ENCODE assay signal across 11 cellular contexts in genomic region chr17:81889602-81890001, GRCh38. TPM values are rescaled to one million over a fixed set of nuclear protein-coding genes. Genes with fewer than 3 reads are reported as not detected.
DNase-seq lines count a peak whose midpoint lies in the region; ATAC-seq and TF ChIP-seq lines count a peak whose summit lies in the region.
"Had no signal": no experiment of that assay in that cellular context is flagged by ENCODE, and none has a peak within 500 bp of the region (broad histone marks: within the 10 kb centered on the region; RNA-seq: fewer than 3 reads in every experiment).

No MANE protein-coding gene starts in this region.

- no peaks in the 10 kb centered on the region for H3K9me3 Mint-ChIP-seq in activated T-helper 1 cell treated with anti-CD3 and anti-CD28 coated beads, Interleukin-12 subunit alpha, Interleukin-12 subunit beta, Interleukin-2, Interleukin-4 antibody, amounts not matched to agents 30 ng/mL and 10 ng/mL and 1 ng/mL, durations not matched to agents 14 hours and 24 hours and 36 hours
- H3K9me3 Mint-ChIP-seq: IgD-negative memory B cell had no signal

- peak overlapping the region; percentile 97 for H3K4me3 ChIP-seq in BLaER1
- no peak overlapping the region for H3K4me3 ChIP-seq in HEK293 (ENCODE audit: low read depth, low read length)
- H3K4me3 ChIP-seq in mesendoderm (ENCODE audit: low read length) = no peak overlapping the region
- no peak overlapping the region for H3K4me3 ChIP-seq in tibial artery

- no peak overlapping the region for H2AK5ac ChIP-seq in mesendoderm (ENCODE audit: low read length)

- no peak overlapping the region for H2BK120ac ChIP-seq in mesendoderm (ENCODE audit: low read depth, low read length)

- H2BK15ac ChIP-seq in mesendoderm (replicated peaks; ENCODE audit: low read depth) = no peak overlapping the region

- H3K4me3 Mint-ChIP-seq in activated T-helper 1 cell treated with anti-CD3 and anti-CD28 coated beads, Interleukin-12 subunit alpha, Interleukin-12 subunit beta, Interleukin-2, Interleukin-4 antibody, amounts not matched to agents 30 ng/mL and 10 ng/mL and 1 ng/mL, durations not matched to agents 14 hours and 24 hours and 36 hours = peak overlapping the region; percentile 92

- H4K5ac ChIP-seq in mesendoderm (ENCODE audit: low read length) = no peak overlapping the region

- H4K8ac ChIP-seq in mesendoderm (ENCODE audit: low read depth, low read length) = no peak overlapping the region

- POLR2A ChIA-PET in HEK293 (lab: Yijun Ruan, JAX) = interaction anchor here (1.4 to 1.6 kb wide), 2 partner anchors 56 to 206 kb away, joined by 3 read pairs; partner anchors contain the start of genes ARL16, HGS and MCRIP1

- H3K27me3 ChIP-seq in BLaER1 (no peaks in the 10 kb centered on the region), mesendoderm (ENCODE audit: insufficient read depth, low read length, poor library complexity) (no peaks in the 10 kb centered on the region), tibial artery (no peaks in the 10 kb centered on the region)

- H3K79me1 ChIP-seq in mesendoderm (ENCODE audit: low read length) = peaks cover 36% of the 10 kb centered on the region

- 0 out of 2 replicates have a peak overlapping the region, but pooled peaks have one; percentile 98 for H3K27ac ChIP-seq in BLaER1
- peak overlapping the region; percentile 96; the same call in 1 of the 2 replicates for H3K27ac ChIP-seq in HEK293 (ENCODE audit: extremely low read depth, low read depth, low read length)
- H3K27ac ChIP-seq in mesendoderm (ENCODE audit: low read depth, low read length) = no peak overlapping the region
- no peak overlapping the region for H3K27ac ChIP-seq in tibial artery

- H3K27ac Mint-ChIP-seq in activated T-helper 1 cell treated with anti-CD3 and anti-CD28 coated beads, Interleukin-12 subunit alpha, Interleukin-12 subunit beta, Interleukin-2, Interleukin-4 antibody, amounts not matched to agents 30 ng/mL and 10 ng/mL and 1 ng/mL, durations not matched to agents 14 hours and 24 hours and 36 hours = peak overlapping the region; percentile 73

- no peak overlapping the region for H3K4ac ChIP-seq in mesendoderm (ENCODE audit: low read depth, low read length)

- intact Hi-C loops in activated T-helper 1 cell treated with anti-CD3 and anti-CD28 coated beads, Interleukin-12 subunit alpha, Interleukin-12 subunit beta, Interleukin-2, Interleukin-4 antibody, amounts not matched to agents 30 ng/mL and 10 ng/mL and 1 ng/mL, durations not matched to agents 14 hours and 24 hours and 36 hours (cut with micrococcal nuclease) = loop anchor here (2.0 kb wide), 1 partner anchor 21 kb away; the partner anchor contains the start of gene PCYT2
- intact Hi-C loops in tibial artery (cut with DNase I; ENCODE audit: low total_unique reads) = no loop called here

- peaks cover 69% of the 10 kb centered on the region for H4K20me1 ChIP-seq in BLaER1

- H2BK5ac ChIP-seq in mesendoderm (ENCODE audit: low read length) = no peak overlapping the region

- H3K36me3 ChIP-seq in BLaER1 = peaks cover 65% of the 10 kb centered on the region
- peaks cover 53 to 73% of the 10 kb centered on the region in 2 experiments for H3K36me3 ChIP-seq in HEK293 (ENCODE audit: control insufficient read depth in 2 of 2, insufficient read depth in 1 of 2, low read length in 2 of 2)
- H3K36me3 ChIP-seq in mesendoderm (ENCODE audit: control insufficient read depth, insufficient read depth, low read length) = peaks cover 29% of the 10 kb centered on the region
- peaks cover 32 to 66% (median 52%) of the 10 kb centered on the region in 3 donors for H3K36me3 ChIP-seq in tibial artery

- H3K4me1 Mint-ChIP-seq in activated T-helper 1 cell treated with anti-CD3 and anti-CD28 coated beads, Interleukin-12 subunit alpha, Interleukin-12 subunit beta, Interleukin-2, Interleukin-4 antibody, amounts not matched to agents 30 ng/mL and 10 ng/mL and 1 ng/mL, durations not matched to agents 14 hours and 24 hours and 36 hours (ENCODE audit: low read depth) = peaks cover 13% of the 10 kb centered on the region

- peaks cover 40% of the 10 kb centered on the region for H3K79me2 ChIP-seq in mesendoderm (ENCODE audit: control insufficient read depth, insufficient read depth, low read length)

- H3K23ac ChIP-seq in mesendoderm (ENCODE audit: low read length) = no peak overlapping the region

- H3K4me1 ChIP-seq in BLaER1 (peaks cover 40% of the 10 kb centered on the region), HEK293 (ENCODE audit: control insufficient read depth, insufficient read depth, low read length) (peaks cover 5% of the 10 kb centered on the region; the same call in 1 of the 2 replicates), mesendoderm (ENCODE audit: control insufficient read depth, low read depth, low read length) (no peaks in the 10 kb centered on the region), tibial artery (peaks cover 0 to 42% (median 31%) of the 10 kb centered on the region in 4 donors)

- peak overlapping the region; percentile 34 for H3K56ac ChIP-seq in mesendoderm (ENCODE audit: low read length)

- H3K27me3 Mint-ChIP-seq in activated T-helper 1 cell treated with anti-CD3 and anti-CD28 coated beads, Interleukin-12 subunit alpha, Interleukin-12 subunit beta, Interleukin-2, Interleukin-4 antibody, amounts not matched to agents 30 ng/mL and 10 ng/mL and 1 ng/mL, durations not matched to agents 14 hours and 24 hours and 36 hours (ENCODE audit: insufficient read depth) = no peaks in the 10 kb centered on the region
- H3K27me3 Mint-ChIP-seq: IgD-negative memory B cell had no signal

- no peak for ATAC-seq in GM18520 (IDR thresholded peaks at IDR 0.05; ENCODE audit: unreplicated experiment)

- no peak for TF ChIP-seq CTCF in HEK293 (tag by site-specific recombination; IDR thresholded peaks at IDR 0.05)
- TF ChIP-seq CTCF in tibial artery (IDR thresholded peaks at IDR 0.05) = no peak

- H3K9me3 ChIP-seq in BLaER1 (no peaks in the 10 kb centered on the region), HEK293 (ENCODE audit: control insufficient read depth, insufficient read depth, low read depth, low read length) (no peaks in the 10 kb centered on the region), tibial artery (no peaks in the 10 kb centered on the region)

- CTCF ChIA-PET in HEK293 (lab: Yijun Ruan, JAX) = interaction anchor here (1.1 kb wide), 1 partner anchor 148 kb away, joined by 4 read pairs; the partner anchor contains the start of gene DCXR

- no CpG with 5 or more reads among the region's 9 CpGs for WGBS in mesendoderm (ENCODE audit: extremely low coverage, insufficient coverage, low lambda C conversion rate)

- peaks cover 35% of the 10 kb centered on the region for H3K36me3 Mint-ChIP-seq in activated T-helper 1 cell treated with anti-CD3 and anti-CD28 coated beads, Interleukin-12 subunit alpha, Interleukin-12 subunit beta, Interleukin-2, Interleukin-4 antibody, amounts not matched to agents 30 ng/mL and 10 ng/mL and 1 ng/mL, durations not matched to agents 14 hours and 24 hours and 36 hours (ENCODE audit: low read depth)

- H3K9ac ChIP-seq in BLaER1 (peak overlapping the region; percentile 98; the same call in 1 of the 2 replicates), mesendoderm (ENCODE audit: low read length) (peak overlapping the region; percentile 98)

- peak overlapping the region; percentile 98 for H3K4me2 ChIP-seq in BLaER1
- no peak overlapping the region for H3K4me2 ChIP-seq in mesendoderm (ENCODE audit: low read length)

- DNase-seq in activated T-helper 1 cell treated with anti-CD3 and anti-CD28 coated beads, Interleukin-12 subunit alpha, Interleukin-12 subunit beta, Interleukin-2, Interleukin-4 antibody, amounts not matched to agents 30 ng/mL and 10 ng/mL and 1 ng/mL, durations not matched to agents 14 hours and 24 hours and 36 hours (ENCODE audit: low spot score) = no peak
- no peak for DNase-seq in mesendoderm
- DNase-seq in putamen (ENCODE audit: low spot score) = no peak
- DNase-seq in dermis blood vessel endothelial cell = no peak
- no peak for DNase-seq in tibial artery
- DNase-seq: DMS79, NCI-H526 treated with DMSO at 0.1 percent for 48 hours had no signal

- no peak overlapping the region for H3K18ac ChIP-seq in mesendoderm (ENCODE audit: low read length)

TF ChIP-seq in HEK293, 187 proteins besides CTCF, POLR2A, EP300 and RAD21 (continues in another document):
- TF ChIP-seq ZNF629 (tag by site-specific recombination; IDR thresholded peaks at IDR 0.05) (no peak), ZNF341 (tag by site-specific recombination; IDR thresholded peaks at IDR 0.05; ENCODE audit: low read depth) (peak; percentile 44; the same call in 1 of the 2 replicates)

RNA-seq across cellular contexts. Expression of gene ALYREF, which starts 1.8 kb away (rescaled TPM):
- total RNA-seq in activated T-helper 1 cell treated with anti-CD3 and anti-CD28 coated beads, Interleukin-12 subunit alpha, Interleukin-12 subunit beta, Interleukin-2, Interleukin-4 antibody, amounts not matched to agents 30 ng/mL and 10 ng/mL and 1 ng/mL, durations not matched to agents 14 hours and 24 hours and 36 hours = 241 and 249 TPM in 2 replicates
- 130 TPM for polyA plus RNA-seq in mesendoderm (2013, experiment 1 of 2)
- polyA plus RNA-seq in mesendoderm (2013, experiment 2 of 2) = 127 TPM
- 172 and 224 TPM in 2 replicates for total RNA-seq in dermis blood vessel endothelial cell

RNA-seq across cellular contexts. Expression of gene ANAPC11, which starts 1.9 kb away (rescaled TPM):
- 123 and 124 TPM in 2 replicates for total RNA-seq in activated T-helper 1 cell treated with anti-CD3 and anti-CD28 coated beads, Interleukin-12 subunit alpha, Interleukin-12 subunit beta, Interleukin-2, Interleukin-4 antibody, amounts not matched to agents 30 ng/mL and 10 ng/mL and 1 ng/mL, durations not matched to agents 14 hours and 24 hours and 36 hours
- 258 TPM for polyA plus RNA-seq in mesendoderm (2013, experiment 1 of 2)
- polyA plus RNA-seq in mesendoderm (2013, experiment 2 of 2) = 256 TPM
- 79.9 and 128 TPM in 2 replicates for total RNA-seq in dermis blood vessel endothelial cell

RNA-seq across cellular contexts. Expression of gene NPB, which starts 12.4 kb away (rescaled TPM):
- 0.24 and 0.31 TPM in 2 replicates for total RNA-seq in activated T-helper 1 cell treated with anti-CD3 and anti-CD28 coated beads, Interleukin-12 subunit alpha, Interleukin-12 subunit beta, Interleukin-2, Interleukin-4 antibody, amounts not matched to agents 30 ng/mL and 10 ng/mL and 1 ng/mL, durations not matched to agents 14 hours and 24 hours and 36 hours
- polyA plus RNA-seq in mesendoderm (2013, experiment 1 of 2) = 1.1 TPM
- polyA plus RNA-seq in mesendoderm (2013, experiment 2 of 2) = 0.55 TPM
- 0.28 TPM in 1 of 2 replicates, not detected in the other for total RNA-seq in dermis blood vessel endothelial cell
- polyA plus RNA-seq: IgD-negative memory B cell had no signal

RNA-seq across cellular contexts. Expression of gene ARHGDIA, which starts 18.5 kb away (rescaled TPM):
- total RNA-seq in activated T-helper 1 cell treated with anti-CD3 and anti-CD28 coated beads, Interleukin-12 subunit alpha, Interleukin-12 subunit beta, Interleukin-2, Interleukin-4 antibody, amounts not matched to agents 30 ng/mL and 10 ng/mL and 1 ng/mL, durations not matched to agents 14 hours and 24 hours and 36 hours = 701 and 705 TPM in 2 replicates
- polyA plus RNA-seq in mesendoderm (2013, experiment 1 of 2) = 315 TPM
- polyA plus RNA-seq in mesendoderm (2013, experiment 2 of 2) = 325 TPM
- total RNA-seq in dermis blood vessel endothelial cell = 195 and 495 TPM in 2 replicates

RNA-seq across cellular contexts. Expression of gene PCYT2, which starts 21.6 kb away (rescaled TPM):
- total RNA-seq in activated T-helper 1 cell treated with anti-CD3 and anti-CD28 coated beads, Interleukin-12 subunit alpha, Interleukin-12 subunit beta, Interleukin-2, Interleukin-4 antibody, amounts not matched to agents 30 ng/mL and 10 ng/mL and 1 ng/mL, durations not matched to agents 14 hours and 24 hours and 36 hours = 49.5 and 54.5 TPM in 2 replicates
- polyA plus RNA-seq in mesendoderm (2013, experiment 1 of 2) = 17.0 TPM
- 17.9 TPM for polyA plus RNA-seq in mesendoderm (2013, experiment 2 of 2)
- 41.0 and 80.1 TPM in 2 replicates for total RNA-seq in dermis blood vessel endothelial cell

Comparison
In these comparisons a context has a peak if more than half of its experiments do, and no peak if none do; other contexts are left out.
1. H3K27ac ChIP-seq: peak in BLaER1 (single experiment) and HEK293 (single experiment); none in mesendoderm (single experiment) and tibial artery (0 of 2).